8 cellular contexts compared by ENCODE assay signal in the genomic region with DNA sequence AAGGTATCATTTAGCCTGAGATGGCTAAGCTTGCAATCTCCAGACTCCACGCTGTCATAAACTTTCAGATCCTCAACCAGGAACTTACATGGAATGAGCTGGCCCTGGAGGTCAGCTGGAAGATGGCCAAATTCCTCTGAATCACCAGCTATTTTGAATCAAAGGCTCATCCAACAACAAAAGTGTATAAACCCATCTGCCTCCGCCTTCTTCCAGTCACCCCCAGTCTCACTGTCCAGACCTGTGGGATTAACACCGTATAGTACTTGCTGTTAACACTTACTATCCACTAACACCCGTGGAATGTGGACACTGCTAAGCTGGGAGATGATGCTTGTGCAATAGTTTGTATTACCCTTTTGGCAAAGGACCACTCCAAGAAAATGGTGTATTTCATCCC. TPM values are rescaled to one million over a fixed set of nuclear protein-coding genes. Genes with fewer than 3 reads are reported as not detected.
A peak's percentile ranks its signal among the peaks of the same experiment; 100 is the strongest.
DNase-seq lines count a peak whose midpoint lies in the region; ATAC-seq and TF ChIP-seq lines count a peak whose summit lies in the region.

No MANE protein-coding gene starts in this region.

- ATAC-seq in T-cell (replicated peaks in 1 of 4) (no peak), HG02759 (IDR thresholded peaks at IDR 0.05; ENCODE audit: unreplicated experiment) (no peak)

- H3K9me3 Mint-ChIP-seq in T-helper 2 cell treated with Interferon-gamma antibody and Interleukin-4, amounts not matched to agents 5 μg/mL and 100 μg/mL, for 36 hours, result no peaks in the 10 kb centered on the region
- H3K9me3 Mint-ChIP-seq in T-cell, result no peaks in the 10 kb centered on the region

- peaks cover 3% of the 10 kb centered on the region for H3K36me3 Mint-ChIP-seq in T-helper 2 cell treated with Interferon-gamma antibody and Interleukin-4, amounts not matched to agents 5 μg/mL and 100 μg/mL, for 36 hours (ENCODE audit: low read depth)
- H3K36me3 Mint-ChIP-seq in T-cell, result peaks cover 4% of the 10 kb centered on the region

- CTCF ChIA-PET in T-cell (lab: Charles Lee), result interaction anchor here (0.5 to 2.2 kb wide), 6 partner anchors 43 to 420 kb away, joined by 3 to 8 read pairs (median 4); no protein-coding TSS in a partner anchor

- peaks cover 44% of the 10 kb centered on the region for H3K4me1 Mint-ChIP-seq in T-helper 2 cell treated with Interferon-gamma antibody and Interleukin-4, amounts not matched to agents 5 μg/mL and 100 μg/mL, for 36 hours (ENCODE audit: low read depth)
- H3K4me1 Mint-ChIP-seq in T-cell, result peaks cover 51 to 62% (median 59%) of the 10 kb centered on the region in 3 donors

- H3K4me3 ChIP-seq in fibroblast of villous mesenchyme (ENCODE audit: low read depth, low read length), result no peak overlapping the region

- H3K27ac Mint-ChIP-seq in T-helper 2 cell treated with Interferon-gamma antibody and Interleukin-4, amounts not matched to agents 5 μg/mL and 100 μg/mL, for 36 hours, result no peak overlapping the region
- H3K27ac Mint-ChIP-seq in T-cell, result no peak overlapping the region

- no peak for DNase-seq in T-helper 2 cell treated with Interferon-gamma antibody and Interleukin-4, amounts not matched to agents 5 μg/mL and 100 μg/mL, for 36 hours (ENCODE audit: low spot score)
- DNase-seq in T-helper 2 cell (no peak), T-cell (no peak), fibroblast of villous mesenchyme (ENCODE audit: low read depth) (peak; percentile 97), smooth muscle cell of the brain vasculature (ENCODE audit: low read depth, low spot score) (peak; percentile 77), OCI-M2 (lab: John Stamatoyannopoulos, UW; ENCODE audit: unreplicated experiment) (no peak)
- DNase-seq in activated naive CD4-positive, alpha-beta T cell (lab: John Stamatoyannopoulos, UW), result no peak

- peak overlapping the region; percentile 6 for H3K4me3 Mint-ChIP-seq in T-helper 2 cell treated with Interferon-gamma antibody and Interleukin-4, amounts not matched to agents 5 μg/mL and 100 μg/mL, for 36 hours
- peak overlapping the region in 2 of 3 donors; percentile 17 to 87 for H3K4me3 Mint-ChIP-seq in T-cell

- TF ChIP-seq CTCF in fibroblast of villous mesenchyme (IDR thresholded peaks at IDR 0.05; ENCODE audit: insufficient read depth, low read depth, low read length), result no peak

- H3K27me3 Mint-ChIP-seq in T-helper 2 cell treated with Interferon-gamma antibody and Interleukin-4, amounts not matched to agents 5 μg/mL and 100 μg/mL, for 36 hours (ENCODE audit: low read depth), result no peaks in the 10 kb centered on the region
- no peaks in the 10 kb centered on the region for H3K27me3 Mint-ChIP-seq in T-cell

- POLR2A ChIA-PET in T-cell (lab: Charles Lee), result interaction anchor here (0.6 to 0.7 kb wide), 2 partner anchors 61 to 119 kb away, joined by 3 to 4 read pairs; no protein-coding TSS in a partner anchor

RNA-seq across cellular contexts. Expression of a gene that starts 1.9 kb away (rescaled TPM):
- 10 to 100 TPM; 35.7 to 42.9 (median 36.0) TPM for total RNA-seq in T-cell
- total RNA-seq in fibroblast of villous mesenchyme, result 25.4 and 30.2 TPM in 2 replicates

Comparison
In these comparisons a context has a peak if more than half of its experiments do, and no peak if none do; other contexts are left out.
1. DNase-seq: peak in fibroblast of villous mesenchyme (single experiment) and smooth muscle cell of the brain vasculature (single experiment); none in T-helper 2 cell treated with Interferon-gamma antibody and Interleukin-4, amounts not matched to agents 5 μg/mL and 100 μg/mL, for 36 hours (single experiment), T-helper 2 cell (0 of 5), T-cell (0 of 34), activated naive CD4-positive, alpha-beta T cell (0 of 4) and OCI-M2 (single experiment).